In genomic region chr5:100872409-100873190, GRCh38 we compare ENCODE assay signal across 10 cellular contexts. TPM values are rescaled to one million over a fixed set of nuclear protein-coding genes. Genes with fewer than 3 reads are reported as not detected.
DNase-seq lines count a peak whose midpoint lies in the region; ATAC-seq and TF ChIP-seq lines count a peak whose summit lies in the region.
"Had no signal": no experiment of that assay in that cellular context is flagged by ENCODE, and none has a peak within 500 bp of the region (broad histone marks: within the 10 kb centered on the region; RNA-seq: fewer than 3 reads in every experiment).

No MANE protein-coding gene starts in this region.

- no peaks in the 10 kb centered on the region for H3K27me3 ChIP-seq in MG63

- no peaks in the 10 kb centered on the region for H3K27me3 Mint-ChIP-seq in activated B cell treated with CpG ODN at 0.5 μM for 24 hours

- peak in 2 of 3 donors; percentile 5 to 16 for DNase-seq in stimulated activated CD4-positive, alpha-beta T cell treated with anti-CD3 and anti-CD28 coated beads, Interleukin-12 subunit alpha, Interleukin-12 subunit beta, amount 100 ng/mL, for 48 hours (ENCODE audit: low read depth in 2 of 3, low spot score in 1 of 3)
- no peak for DNase-seq in stimulated activated CD4-positive, alpha-beta T cell treated with anti-CD3 and anti-CD28 coated beads, Interleukin-2, amount 100 ng/mL, for 24 hours
- DNase-seq in activated B cell treated with CpG ODN at 0.5 μM for 24 hours = no peak
- peak in 1 of 2 donors; percentile 64 for DNase-seq in stimulated activated effector memory CD8-positive, alpha-beta T cell treated with anti-CD3 and anti-CD28 coated beads, Interleukin-12 subunit alpha, Interleukin-12 subunit beta, amount 100 ng/mL, for 72 hours (ENCODE audit: low spot score in 2 of 2)
- DNase-seq in MV-4-11 (lab: John Stamatoyannopoulos, UW) = no peak
- DNase-seq in CD1c-positive myeloid dendritic cell (ENCODE audit: extremely low spot score) = no peak
- DNase-seq in MG63 = no peak
- DNase-seq: NCI-H1092, T1000 had no signal

- H3K4me3 ChIP-seq in MG63 = no peak overlapping the region

- H3K4me1 Mint-ChIP-seq in activated B cell treated with CpG ODN at 0.5 μM for 24 hours = peaks cover 52% of the 10 kb centered on the region
- H3K4me1 Mint-ChIP-seq in stimulated activated effector memory CD8-positive, alpha-beta T cell treated with anti-CD3 and anti-CD28 coated beads, Interleukin-12 subunit alpha, Interleukin-12 subunit beta, amount 100 ng/mL, for 72 hours = peaks cover 47% of the 10 kb centered on the region

- POLR2A ChIA-PET in activated B cell treated with CpG ODN at 0.5 μM for 24 hours (lab: Charles Lee) = interaction anchor here (0.7 to 4.3 kb wide), 17 partner anchors 9 to 195 kb away, joined by 3 to 92 read pairs (median 4); partner anchors contain the start of gene ST8SIA4

- CTCF ChIA-PET in activated B cell treated with CpG ODN at 0.5 μM for 24 hours (lab: Charles Lee) = interaction anchor here (1.0 to 1.5 kb wide), 5 partner anchors 22 to 100 kb away, joined by 3 to 10 read pairs (median 4); no protein-coding TSS in a partner anchor

- peak overlapping the region; percentile 57 for H3K4me3 Mint-ChIP-seq in activated B cell treated with CpG ODN at 0.5 μM for 24 hours
- H3K4me3 Mint-ChIP-seq in stimulated activated effector memory CD8-positive, alpha-beta T cell treated with anti-CD3 and anti-CD28 coated beads, Interleukin-12 subunit alpha, Interleukin-12 subunit beta, amount 100 ng/mL, for 72 hours = peak overlapping the region; percentile 0

- peak overlapping the region; percentile 68 for H3K27ac Mint-ChIP-seq in activated B cell treated with CpG ODN at 0.5 μM for 24 hours
- H3K27ac Mint-ChIP-seq in stimulated activated effector memory CD8-positive, alpha-beta T cell treated with anti-CD3 and anti-CD28 coated beads, Interleukin-12 subunit alpha, Interleukin-12 subunit beta, amount 100 ng/mL, for 72 hours = peak overlapping the region; percentile 65

- no peaks in the 10 kb centered on the region for H3K36me3 ChIP-seq in MG63

- ATAC-seq in HG02840 (IDR thresholded peaks at IDR 0.05; ENCODE audit: low FRiP score, unreplicated experiment) (peak; percentile 50), activated B cell treated with CpG ODN at 0.5 μM for 24 hours (ENCODE audit: low read depth) (peak; percentile 87)
- peak; percentile 98 for ATAC-seq in stimulated activated effector memory CD8-positive, alpha-beta T cell treated with anti-CD3 and anti-CD28 coated beads, Interleukin-12 subunit alpha, Interleukin-12 subunit beta, amount 100 ng/mL, for 72 hours

- H3K9me3 Mint-ChIP-seq in activated B cell treated with CpG ODN at 0.5 μM for 24 hours = no peaks in the 10 kb centered on the region
- H3K9me3 Mint-ChIP-seq in stimulated activated effector memory CD8-positive, alpha-beta T cell treated with anti-CD3 and anti-CD28 coated beads, Interleukin-12 subunit alpha, Interleukin-12 subunit beta, amount 100 ng/mL, for 72 hours = peaks cover 10% of the 10 kb centered on the region

- no peaks in the 10 kb centered on the region for H3K9me3 ChIP-seq in MG63

- intact Hi-C loops in activated B cell treated with CpG ODN at 0.5 μM for 24 hours (cut with micrococcal nuclease) = loop anchor here (1.0 to 2.0 kb wide), 7 partner anchors 8 to 44 kb away; no protein-coding TSS in a partner anchor

- no peak for TF ChIP-seq CTCF in activated B cell treated with CpG ODN at 0.5 μM for 24 hours (IDR thresholded peaks at IDR 0.05)

- peaks cover 73% of the 10 kb centered on the region for H3K36me3 Mint-ChIP-seq in activated B cell treated with CpG ODN at 0.5 μM for 24 hours (ENCODE audit: low read depth)
- H3K36me3 Mint-ChIP-seq in stimulated activated effector memory CD8-positive, alpha-beta T cell treated with anti-CD3 and anti-CD28 coated beads, Interleukin-12 subunit alpha, Interleukin-12 subunit beta, amount 100 ng/mL, for 72 hours = peaks cover 98% of the 10 kb centered on the region

RNA-seq across cellular contexts. Expression of gene ST8SIA4, which starts 30.5 kb away (rescaled TPM):
- total RNA-seq in activated B cell treated with CpG ODN at 0.5 μM for 24 hours = 105 and 125 TPM in 2 replicates
- not detected in 2 replicates for total RNA-seq in MG63 (2014; rRNA removed; shearing (Covaris generic); ENCODE audit: low replicate concordance)

Comparison
In these comparisons a context has a peak if more than half of its experiments do, and no peak if none do; other contexts are left out.
1. DNase-seq: peak in stimulated activated CD4-positive, alpha-beta T cell treated with anti-CD3 and anti-CD28 coated beads, Interleukin-12 subunit alpha, Interleukin-12 subunit beta, amount 100 ng/mL, for 48 hours (2 of 3); none in stimulated activated CD4-positive, alpha-beta T cell treated with anti-CD3 and anti-CD28 coated beads, Interleukin-2, amount 100 ng/mL, for 24 hours (0 of 2), activated B cell treated with CpG ODN at 0.5 μM for 24 hours (single experiment), MV-4-11 (single experiment), CD1c-positive myeloid dendritic cell (single experiment) and MG63 (single experiment).
2. RNA of gene ST8SIA4, which starts 30.5 kb away (total RNA-seq): 105 to 125 TPM in activated B cell treated with CpG ODN at 0.5 μM for 24 hours; not detected in MG63; every median in the first group is over 100 times any median in the second.
3. Peak in every context shown above with its lines, with median percentiles within 50 percentile points of each other: ATAC-seq.